10 cellular contexts compared by ENCODE assay signal in the genomic region with DNA sequence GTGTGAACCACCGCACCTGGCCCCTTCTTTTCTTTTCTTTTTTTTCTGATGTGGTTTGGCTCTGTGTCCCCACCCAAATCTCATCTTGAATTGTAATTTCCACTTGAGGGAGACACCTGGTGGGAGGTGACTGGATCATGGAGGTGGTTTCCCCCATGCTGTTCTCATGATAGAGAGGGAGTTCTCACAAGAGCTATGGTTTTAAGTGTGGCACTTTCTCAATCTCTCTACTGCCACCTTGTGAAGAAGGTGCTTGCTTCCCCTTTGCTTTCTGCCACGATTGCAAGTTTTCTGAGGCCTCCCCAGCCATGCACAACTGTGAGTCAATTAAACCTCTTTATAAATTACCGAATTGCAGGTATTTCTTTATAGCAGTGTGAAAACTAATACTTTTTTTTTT. TPM values are rescaled to one million over a fixed set of nuclear protein-coding genes. Genes with fewer than 3 reads are reported as not detected.
DNase-seq lines count a peak whose midpoint lies in the region; TF ChIP-seq lines count a peak whose summit lies in the region.
"Had no signal": no experiment of that assay in that cellular context is flagged by ENCODE, and none has a peak within 500 bp of the region (broad histone marks: within the 10 kb centered on the region; RNA-seq: fewer than 3 reads in every experiment).

No MANE protein-coding gene starts in this region.

- no peak overlapping the region for H3K23ac ChIP-seq in neuronal stem cell (ENCODE audit: low read depth, low read length, poor library complexity)

- H3K4me3 Mint-ChIP-seq in nephron, result no peak overlapping the region

- WGBS in neuronal stem cell (ENCODE audit: extremely low coverage in 2 of 2, insufficient read length in 2 of 2, insufficient replicate concordance in 1 of 2), 2 donors, result no CpG with 5 or more reads among the region's 3 CpGs

- no peaks in the 10 kb centered on the region for H3K36me3 Mint-ChIP-seq in nephron (ENCODE audit: low read depth)
- H3K36me3 Mint-ChIP-seq: CD8-positive, alpha-beta memory T cell had no signal

- H3K14ac ChIP-seq in neuronal stem cell (ENCODE audit: low read length), result no peak overlapping the region

- H3K27me3 Mint-ChIP-seq in nephron (ENCODE audit: low read depth), result no peaks in the 10 kb centered on the region

- no peak overlapping the region for H3K18ac ChIP-seq in neuronal stem cell (ENCODE audit: low read length)

- no peak overlapping the region for H2BK120ac ChIP-seq in neuronal stem cell (ENCODE audit: low read depth, low read length)

- no peak overlapping the region for H2AFZ ChIP-seq in neuronal stem cell (ENCODE audit: low read length)

- H3K27ac ChIP-seq in neuronal stem cell (replicated peaks; ENCODE audit: low read length), result no peak overlapping the region

- no peak overlapping the region for H4K91ac ChIP-seq in neuronal stem cell (ENCODE audit: low read depth, low read length, poor library complexity)

- H3K27ac Mint-ChIP-seq in nephron, result no peak overlapping the region

- H2AK5ac ChIP-seq in neuronal stem cell (ENCODE audit: low read depth, low read length), result no peak overlapping the region

- no peak overlapping the region for H3K9ac ChIP-seq in adipocyte (ENCODE audit: low read length)
- H3K9ac ChIP-seq in neuronal stem cell (ENCODE audit: low read depth, low read length, poor library complexity), result no peak overlapping the region

- H2BK5ac ChIP-seq in neuronal stem cell (ENCODE audit: low read length), result no peak overlapping the region

- H3K4me2 ChIP-seq in neuronal stem cell (ENCODE audit: insufficient read depth, low read length, poor library complexity, severe bottlenecking), result no peak overlapping the region

- no peak overlapping the region for H2BK15ac ChIP-seq in neuronal stem cell (ENCODE audit: low read length)

- no peaks in the 10 kb centered on the region for H3K79me1 ChIP-seq in neuronal stem cell (ENCODE audit: low read depth, low read length)

- H3K9me3 Mint-ChIP-seq in nephron, result no peaks in the 10 kb centered on the region
- H3K9me3 Mint-ChIP-seq: CD8-positive, alpha-beta memory T cell had no signal

- no peak overlapping the region for H3K4ac ChIP-seq in neuronal stem cell (ENCODE audit: low read length)

- H3K27me3 ChIP-seq in adipocyte (replicated peaks; ENCODE audit: control insufficient read depth, insufficient read depth, low read length) (no peaks in the 10 kb centered on the region), neuronal stem cell (ENCODE audit: control insufficient read depth in 3 of 3, insufficient read depth in 3 of 3, low read depth in 1 of 3, low read length in 3 of 3) (no peaks in the 10 kb centered on the region)

- H3K4me1 ChIP-seq in adipocyte (ENCODE audit: control insufficient read depth, insufficient read depth, low read length) (peaks cover 12% of the 10 kb centered on the region), neuronal stem cell (ENCODE audit: control insufficient read depth in 2 of 2, insufficient read depth in 1 of 2, low read depth in 1 of 2, low read length in 2 of 2) (peaks cover 0 to 4% of the 10 kb centered on the region in 2 donors)

- no peak overlapping the region for H2BK12ac ChIP-seq in neuronal stem cell (ENCODE audit: low read length)

- DNase-seq in NCI-H2196 (lab: John Stamatoyannopoulos, UW; ENCODE audit: unreplicated experiment), result peak; percentile 11
- DNase-seq in NCI-H2196 treated with DMSO at 0.1 percent for 48 hours (lab: John Stamatoyannopoulos, UW; ENCODE audit: unreplicated experiment), result no peak
- DNase-seq in NCI-H1436 (lab: John Stamatoyannopoulos, UW), result peak; percentile 32
- peak; percentile 18 for DNase-seq in adipocyte (ENCODE audit: low read depth)
- DNase-seq in neuronal stem cell (ENCODE audit: low spot score), result no peak
- no peak for DNase-seq in DMS153 treated with DMSO at 0.1 percent for 48 hours (lab: John Stamatoyannopoulos, UW; ENCODE audit: unreplicated experiment)
- no peak for DNase-seq in NCI-H774 (lab: John Stamatoyannopoulos, UW)
- DNase-seq: NCI-H2227 treated with DMSO at 0.1 percent for 48 hours had no signal

- H3K9me3 ChIP-seq in adipocyte (ENCODE audit: control insufficient read depth, low read length) (no peaks in the 10 kb centered on the region), neuronal stem cell (replicated peaks in 1 of 2; ENCODE audit: control insufficient read depth in 2 of 2, insufficient read depth in 1 of 2, low read depth in 1 of 2, low read length in 2 of 2) (no peaks in the 10 kb centered on the region)

- no peak overlapping the region for H4K8ac ChIP-seq in neuronal stem cell (ENCODE audit: low read depth, low read length)

- H3K4me1 Mint-ChIP-seq in nephron, result peaks cover 12% of the 10 kb centered on the region

- H3K36me3 ChIP-seq in adipocyte (ENCODE audit: control insufficient read depth, insufficient read depth, low read length, severe bottlenecking), result no peaks in the 10 kb centered on the region
- H3K36me3 ChIP-seq in neuronal stem cell (replicated peaks in 1 of 2; ENCODE audit: control insufficient read depth in 2 of 2, insufficient read depth in 2 of 2, low read length in 2 of 2), result no peaks in the 10 kb centered on the region

- H3K4me3 ChIP-seq in adipocyte (ENCODE audit: low read length) (no peak overlapping the region), neuronal stem cell (ENCODE audit: low read length in 2 of 2) (no peak overlapping the region)

- TF ChIP-seq CTCF in nephron (IDR thresholded peaks at IDR 0.05; ENCODE audit: unreplicated experiment in 3 of 3), result peak; percentile 15 to 28 (median 15)

RNA-seq across cellular contexts. Expression of gene TCN2, which starts 4.9 kb away (rescaled TPM):
- 22.2 TPM for polyA plus RNA-seq in neuronal stem cell (2013, experiment 1 of 2)
- polyA plus RNA-seq in neuronal stem cell (2013, experiment 2 of 2), result 21.8 TPM

RNA-seq across cellular contexts. Expression of gene PES1, which starts 10.3 kb away (rescaled TPM):
- 42.0 TPM for polyA plus RNA-seq in neuronal stem cell (2013, experiment 1 of 2)
- 42.4 TPM for polyA plus RNA-seq in neuronal stem cell (2013, experiment 2 of 2)

RNA-seq across cellular contexts. Expression of gene GAL3ST1, which starts 27.6 kb away (rescaled TPM):
- 13.1 TPM for polyA plus RNA-seq in neuronal stem cell (2013, experiment 1 of 2)
- polyA plus RNA-seq in neuronal stem cell (2013, experiment 2 of 2), result 11.8 TPM

RNA-seq across cellular contexts. Expression of gene SLC35E4, which starts 33.5 kb away (rescaled TPM):
- 4.1 TPM for polyA plus RNA-seq in neuronal stem cell (2013, experiment 1 of 2)
- 4.0 TPM for polyA plus RNA-seq in neuronal stem cell (2013, experiment 2 of 2)

RNA-seq across cellular contexts. Expression of gene SEC14L6, which starts 55.5 kb away (rescaled TPM):
- 1.6 TPM for polyA plus RNA-seq in neuronal stem cell (2013, experiment 1 of 2)
- 1.8 TPM for polyA plus RNA-seq in neuronal stem cell (2013, experiment 2 of 2)

Comparison
In these comparisons a context has a peak if more than half of its experiments do, and no peak if none do; other contexts are left out.
1. DNase-seq: peak in NCI-H2196 (single experiment), NCI-H1436 (single experiment) and adipocyte (single experiment); none in NCI-H2196 treated with DMSO at 0.1 percent for 48 hours (single experiment), neuronal stem cell (single experiment), DMS153 treated with DMSO at 0.1 percent for 48 hours (single experiment) and NCI-H774 (single experiment).